9 cellular contexts compared by ENCODE assay signal in the genomic region with DNA sequence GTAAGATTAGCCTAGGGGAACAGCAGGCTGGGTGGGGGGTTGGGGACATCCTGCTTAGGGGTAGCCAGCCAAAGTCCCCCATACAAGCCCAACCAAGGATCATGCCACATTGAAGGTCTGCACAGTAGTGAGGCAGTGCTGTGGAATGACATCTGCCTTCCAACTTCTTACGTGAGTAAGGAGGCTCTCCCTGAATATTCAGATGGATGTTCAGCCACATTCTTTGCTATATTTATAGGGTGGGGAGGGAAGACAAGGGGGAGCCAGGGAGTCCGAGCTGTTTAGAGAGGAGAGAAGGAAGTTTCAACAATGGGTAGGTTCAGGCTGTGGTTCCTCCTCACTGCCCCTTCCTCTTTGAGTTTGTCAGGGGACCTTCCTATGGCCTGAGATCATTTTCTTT. TPM values are rescaled to one million over a fixed set of nuclear protein-coding genes. Genes with fewer than 3 reads are reported as not detected.
DNase-seq lines count a peak whose midpoint lies in the region; ATAC-seq and TF ChIP-seq lines count a peak whose summit lies in the region.
"Had no signal": no experiment of that assay in that cellular context is flagged by ENCODE, and none has a peak within 500 bp of the region (broad histone marks: within the 10 kb centered on the region; RNA-seq: fewer than 3 reads in every experiment).

No MANE protein-coding gene starts in this region.

- peak overlapping the region; percentile 54 for H3K4me3 Mint-ChIP-seq in activated T-cell treated with anti-CD3 and anti-CD28 coated beads, Interleukin-2, amount 50 U/mL, for 4 hours
- peak overlapping the region; percentile 72 for H3K4me3 Mint-ChIP-seq in activated T-helper 2 cell treated with anti-CD3 and anti-CD28 coated beads, Interferon-gamma antibody, Interleukin-2, Interleukin-4, amounts not matched to agents 10 μg/mL and 5 μg/mL and 100 μg/mL, durations not matched to agents 14 hours and 24 hours and 36 hours (ENCODE audit: low read depth)
- peak overlapping the region; percentile 73 to 89 (median 75) for H3K4me3 Mint-ChIP-seq in immature natural killer cell

- no peak for TF ChIP-seq EP300 in transverse colon (IDR thresholded peaks at IDR 0.05; ENCODE audit: low read depth)

- no peaks in the 10 kb centered on the region for H3K9me3 ChIP-seq in transverse colon

- ATAC-seq in activated T-cell treated with anti-CD3 and anti-CD28 coated beads, Interleukin-2, amount 50 U/mL, for 4 hours, result no peak
- ATAC-seq in HG02678 (IDR thresholded peaks at IDR 0.05; ENCODE audit: unreplicated experiment), result no peak

- peaks cover 30% of the 10 kb centered on the region for H3K36me3 Mint-ChIP-seq in activated T-cell treated with anti-CD3 and anti-CD28 coated beads, Interleukin-2, amount 50 U/mL, for 4 hours (ENCODE audit: insufficient read depth)
- peaks cover 51% of the 10 kb centered on the region for H3K36me3 Mint-ChIP-seq in activated T-helper 2 cell treated with anti-CD3 and anti-CD28 coated beads, Interferon-gamma antibody, Interleukin-2, Interleukin-4, amounts not matched to agents 10 μg/mL and 5 μg/mL and 100 μg/mL, durations not matched to agents 14 hours and 24 hours and 36 hours (ENCODE audit: low read depth)
- peaks cover 0 to 6% (median 0%) of the 10 kb centered on the region in 3 donors for H3K36me3 Mint-ChIP-seq in immature natural killer cell

- no peak for DNase-seq in activated T-cell treated with anti-CD3 and anti-CD28 coated beads, Interleukin-2, amount 50 U/mL, for 4 hours
- DNase-seq in activated T-cell treated with anti-CD3 and anti-CD28 coated beads for 4 hours (no peak), immature natural killer cell (no peak), transverse colon (no peak), G401 (ENCODE audit: low spot score) (no peak), NCI-H748 (lab: John Stamatoyannopoulos, UW; ENCODE audit: unreplicated experiment) (no peak)
- no peak for DNase-seq in activated T-helper 2 cell treated with anti-CD3 and anti-CD28 coated beads, Interferon-gamma antibody, Interleukin-2, Interleukin-4, amounts not matched to agents 10 μg/mL and 5 μg/mL and 100 μg/mL, durations not matched to agents 14 hours and 24 hours and 36 hours (ENCODE audit: low spot score)
- DNase-seq: WERI-Rb-1 had no signal

- H3K27me3 Mint-ChIP-seq in activated T-cell treated with anti-CD3 and anti-CD28 coated beads, Interleukin-2, amount 50 U/mL, for 4 hours (ENCODE audit: low read depth), result no peaks in the 10 kb centered on the region
- no peaks in the 10 kb centered on the region for H3K27me3 Mint-ChIP-seq in activated T-helper 2 cell treated with anti-CD3 and anti-CD28 coated beads, Interferon-gamma antibody, Interleukin-2, Interleukin-4, amounts not matched to agents 10 μg/mL and 5 μg/mL and 100 μg/mL, durations not matched to agents 14 hours and 24 hours and 36 hours (ENCODE audit: low read depth)
- H3K27me3 Mint-ChIP-seq in immature natural killer cell (ENCODE audit: low read depth in 3 of 3), result peaks cover 6 to 20% (median 17%) of the 10 kb centered on the region in 3 donors

- WGBS in transverse colon (ENCODE audit: low coverage in 1 of 2), 2 donors, result 40% methylated on average over 2 of the region's 2 CpGs; no CpG with 5 or more reads in 1 of the 2 donors

- H3K4me1 ChIP-seq in transverse colon, result peaks cover 0 to 36% (median 5%) of the 10 kb centered on the region in 4 donors

- H3K27me3 ChIP-seq in transverse colon, result no peaks in the 10 kb centered on the region

- in situ Hi-C loops in transverse colon (cut with MboI; ENCODE audit: low pct_ligation_motif_present in 1 of 4, low pct_unique_long_range_greater_than_20kb in 1 of 4, low sequenced_read_pairs in 3 of 4), result no loop called here
- in situ Hi-C loops in G401 (cut with HindIII; ENCODE audit: low sequenced_read_pairs), result no loop called here

- no peak for TF ChIP-seq CTCF in transverse colon (IDR thresholded peaks at IDR 0.05)

- no peak for TF ChIP-seq POLR2A in transverse colon (IDR thresholded peaks at IDR 0.05)

- H3K4me3 ChIP-seq in transverse colon, result no peak overlapping the region

- no peaks in the 10 kb centered on the region for H3K36me3 ChIP-seq in transverse colon
- H3K36me3 ChIP-seq: WERI-Rb-1 had no signal

- no peaks in the 10 kb centered on the region for H3K9me3 Mint-ChIP-seq in activated T-cell treated with anti-CD3 and anti-CD28 coated beads, Interleukin-2, amount 50 U/mL, for 4 hours
- no peaks in the 10 kb centered on the region for H3K9me3 Mint-ChIP-seq in activated T-helper 2 cell treated with anti-CD3 and anti-CD28 coated beads, Interferon-gamma antibody, Interleukin-2, Interleukin-4, amounts not matched to agents 10 μg/mL and 5 μg/mL and 100 μg/mL, durations not matched to agents 14 hours and 24 hours and 36 hours
- no peaks in the 10 kb centered on the region for H3K9me3 Mint-ChIP-seq in immature natural killer cell

- H3K27ac ChIP-seq in transverse colon, result peak overlapping the region; percentile 56 to 74 (median 64)
- H3K27ac ChIP-seq: WERI-Rb-1 had no signal

- intact Hi-C loops in activated T-helper 2 cell treated with anti-CD3 and anti-CD28 coated beads, Interferon-gamma antibody, Interleukin-2, Interleukin-4, amounts not matched to agents 10 μg/mL and 5 μg/mL and 100 μg/mL, durations not matched to agents 14 hours and 24 hours and 36 hours (cut with micrococcal nuclease), result loop anchor here (2.0 kb wide), 1 partner anchor 22 kb away; no protein-coding TSS in a partner anchor
- intact Hi-C loops in transverse colon (cut with DNase I; ENCODE audit: low total_unique reads), result no loop called here

- peak overlapping the region; percentile 94 for H3K27ac Mint-ChIP-seq in activated T-helper 2 cell treated with anti-CD3 and anti-CD28 coated beads, Interferon-gamma antibody, Interleukin-2, Interleukin-4, amounts not matched to agents 10 μg/mL and 5 μg/mL and 100 μg/mL, durations not matched to agents 14 hours and 24 hours and 36 hours
- H3K27ac Mint-ChIP-seq in immature natural killer cell, result peak overlapping the region; percentile 91 to 96 (median 92)

- H3K4me1 Mint-ChIP-seq in activated T-cell treated with anti-CD3 and anti-CD28 coated beads, Interleukin-2, amount 50 U/mL, for 4 hours (ENCODE audit: low read depth), result peaks cover 88% of the 10 kb centered on the region
- H3K4me1 Mint-ChIP-seq in activated T-helper 2 cell treated with anti-CD3 and anti-CD28 coated beads, Interferon-gamma antibody, Interleukin-2, Interleukin-4, amounts not matched to agents 10 μg/mL and 5 μg/mL and 100 μg/mL, durations not matched to agents 14 hours and 24 hours and 36 hours (ENCODE audit: low read depth), result peaks cover 69% of the 10 kb centered on the region
- peaks cover 97 to 98% of the 10 kb centered on the region in 2 donors for H3K4me1 Mint-ChIP-seq in immature natural killer cell

RNA-seq across cellular contexts. Expression of a gene that starts 29.7 kb away (rescaled TPM):
- 100 to 1,000 TPM; 403 to 452 (median 429) TPM for total RNA-seq in activated T-cell treated with anti-CD3 and anti-CD28 coated beads, Interleukin-2, amount 50 U/mL, for 4 hours
- 473 and 476 TPM in 2 replicates for total RNA-seq in activated T-helper 2 cell treated with anti-CD3 and anti-CD28 coated beads, Interferon-gamma antibody, Interleukin-2, Interleukin-4, amounts not matched to agents 10 μg/mL and 5 μg/mL and 100 μg/mL, durations not matched to agents 14 hours and 24 hours and 36 hours
- polyA plus RNA-seq in immature natural killer cell, result 1,000 to 10,000 TPM; 1,039 to 1,577 (median 1,568) TPM
- 10 to 100 TPM; 40.0 to 73.8 (median 60.4) TPM for total RNA-seq in transverse colon
- total RNA-seq in G401 (2014; rRNA removed; shearing (Covaris generic)), result 87.3 and 122 TPM in 2 replicates
